Comparison of ENCODE assay signal across 19 cellular contexts in genomic region chr1:82124987-82125638, GRCh38.
"Had no signal": no experiment of that assay in that cellular context is flagged by ENCODE, and none has a peak within 500 bp of the region (broad histone marks: within the 10 kb centered on the region; RNA-seq: fewer than 3 reads in every experiment).

No MANE protein-coding gene starts in this region.

- H3K27me3 Mint-ChIP-seq: activated CD8-positive, alpha-beta memory T cell treated with anti-CD3 and anti-CD28 coated beads, Interleukin-2, amount 10 ng/mL, durations not matched to agents 7 days and 5 days; activated T-cell treated with anti-CD3 and anti-CD28 coated beads, Interleukin-2, amount 50 U/mL, for 24 hours; type B pancreatic cell had no signal

- H3K4me1 ChIP-seq: esophagus squamous epithelium, suprapubic skin had no signal

- H3K27ac Mint-ChIP-seq: activated CD8-positive, alpha-beta memory T cell treated with anti-CD3 and anti-CD28 coated beads, Interleukin-2, amount 10 ng/mL, durations not matched to agents 7 days and 5 days; activated naive CD4-positive, alpha-beta T cell treated with anti-CD3 and anti-CD28 coated beads, Interleukin-2, amount 50 U/mL, for 72 hours; activated T-cell treated with anti-CD3 and anti-CD28 coated beads, Interleukin-2, amount 50 U/mL, for 24 hours; natural killer cell; T-helper 2 cell treated with Interferon-gamma antibody and Interleukin-4, amounts not matched to agents 5 μg/mL and 100 μg/mL, for 36 hours; type B pancreatic cell had no signal

- H3K4me3 ChIP-seq: esophagus squamous epithelium, suprapubic skin had no signal

- ATAC-seq: activated CD8-positive, alpha-beta memory T cell treated with anti-CD3 and anti-CD28 coated beads, Interleukin-2, amount 10 ng/mL, durations not matched to agents 7 days and 5 days; activated naive CD4-positive, alpha-beta T cell treated with anti-CD3 and anti-CD28 coated beads, Interleukin-2, amount 50 U/mL, for 72 hours; left lobe of liver; natural killer cell had no signal

- H3K4me3 Mint-ChIP-seq: activated CD8-positive, alpha-beta memory T cell treated with anti-CD3 and anti-CD28 coated beads, Interleukin-2, amount 10 ng/mL, durations not matched to agents 7 days and 5 days; activated T-cell treated with anti-CD3 and anti-CD28 coated beads, Interleukin-2, amount 50 U/mL, for 24 hours; natural killer cell; T-helper 2 cell treated with Interferon-gamma antibody and Interleukin-4, amounts not matched to agents 5 μg/mL and 100 μg/mL, for 36 hours; type B pancreatic cell had no signal

- H3K9me3 ChIP-seq: esophagus squamous epithelium, suprapubic skin had no signal

- H3K4me1 Mint-ChIP-seq: activated CD8-positive, alpha-beta memory T cell treated with anti-CD3 and anti-CD28 coated beads, Interleukin-2, amount 10 ng/mL, durations not matched to agents 7 days and 5 days had no signal

- H3K36me3 ChIP-seq: brain microvascular endothelial cell, esophagus squamous epithelium, suprapubic skin had no signal

- DNase-seq: activated CD4-positive, alpha-beta T cell treated with anti-CD3 and anti-CD28 coated beads, Interleukin-2, amount 50 U/mL, for 48 hours; activated CD4-positive, CD25-positive, alpha-beta regulatory T cell treated with anti-CD3 and anti-CD28 coated beads, Interleukin-2, amount 50 U/mL, for 72 hours; activated CD8-positive, alpha-beta memory T cell treated with anti-CD3 and anti-CD28 coated beads, Interleukin-2, amount 10 ng/mL, durations not matched to agents 7 days and 5 days; activated effector memory CD4-positive, alpha-beta T cell treated with Interleukin-2 at 50 U/mL for 16 hours; activated T-cell treated with anti-CD3 and anti-CD28 coated beads, Interleukin-2, amount 50 U/mL, for 24 hours; amniotic stem cell; brain microvascular endothelial cell; esophagus squamous epithelium; foreskin fibroblast; islet precursor cell; mammary epithelial cell; natural killer cell; stimulated activated CD4-positive, alpha-beta T cell treated with anti-CD3 and anti-CD28 coated beads, Interleukin-2, amount 100 ng/mL, for 48 hours; stimulated activated naive CD4-positive, alpha-beta T cell treated with Interleukin-2 at 50 U/mL for 16 hours had no signal

- H3K27me3 ChIP-seq: brain microvascular endothelial cell, esophagus squamous epithelium, suprapubic skin had no signal

- H3K27ac ChIP-seq: brain microvascular endothelial cell, esophagus squamous epithelium, suprapubic skin had no signal

- H3K36me3 Mint-ChIP-seq: activated CD8-positive, alpha-beta memory T cell treated with anti-CD3 and anti-CD28 coated beads, Interleukin-2, amount 10 ng/mL, durations not matched to agents 7 days and 5 days; activated naive CD4-positive, alpha-beta T cell treated with anti-CD3 and anti-CD28 coated beads, Interleukin-2, amount 50 U/mL, for 72 hours; natural killer cell; type B pancreatic cell had no signal

- H3K9me3 Mint-ChIP-seq: activated naive CD4-positive, alpha-beta T cell treated with anti-CD3 and anti-CD28 coated beads, Interleukin-2, amount 50 U/mL, for 72 hours; activated T-cell treated with anti-CD3 and anti-CD28 coated beads, Interleukin-2, amount 50 U/mL, for 24 hours; T-helper 2 cell treated with Interferon-gamma antibody and Interleukin-4, amounts not matched to agents 5 μg/mL and 100 μg/mL, for 36 hours; type B pancreatic cell had no signal
